1 cellular context compared by ENCODE assay signal in the genomic region with DNA sequence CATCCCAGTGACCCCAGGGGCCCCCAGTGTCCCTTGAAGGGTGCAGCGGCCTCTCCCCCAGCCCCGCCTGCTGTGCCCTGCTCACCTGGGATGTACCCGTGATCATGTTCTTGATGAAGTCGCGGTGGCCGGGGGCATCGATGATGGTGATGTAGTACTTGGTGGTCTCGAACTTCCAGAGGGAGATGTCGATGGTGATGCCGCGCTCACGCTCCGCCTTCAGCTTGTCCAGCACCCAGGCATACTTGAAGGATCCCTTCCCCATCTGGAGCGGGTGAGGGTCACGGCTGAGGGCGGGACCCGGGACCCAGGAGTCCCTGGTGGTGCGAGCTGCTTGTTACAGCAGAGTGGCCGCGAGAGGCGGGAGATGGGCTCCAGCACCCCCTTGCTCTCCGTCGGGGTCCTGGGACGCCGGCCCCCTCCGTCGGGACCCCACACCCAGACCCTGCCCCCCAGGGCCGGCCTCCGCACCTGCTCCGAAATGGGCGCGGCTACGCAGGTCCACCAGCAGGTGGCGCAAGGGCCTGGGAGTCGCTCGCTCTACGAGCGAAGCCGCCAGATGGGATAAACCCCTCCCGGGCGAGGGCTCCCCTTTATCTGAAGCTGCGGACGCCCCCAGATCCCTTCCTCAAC.
A peak's percentile ranks its signal among the peaks of the same experiment; 100 is the strongest.
TF ChIP-seq lines count a peak whose summit lies in the region.

No MANE protein-coding gene starts in this region.

TF ChIP-seq in HepG2, 621 proteins besides CTCF, POLR2A, EP300 and RAD21 (continued from another document and continues in another):
- TF ChIP-seq, protein P1, sequence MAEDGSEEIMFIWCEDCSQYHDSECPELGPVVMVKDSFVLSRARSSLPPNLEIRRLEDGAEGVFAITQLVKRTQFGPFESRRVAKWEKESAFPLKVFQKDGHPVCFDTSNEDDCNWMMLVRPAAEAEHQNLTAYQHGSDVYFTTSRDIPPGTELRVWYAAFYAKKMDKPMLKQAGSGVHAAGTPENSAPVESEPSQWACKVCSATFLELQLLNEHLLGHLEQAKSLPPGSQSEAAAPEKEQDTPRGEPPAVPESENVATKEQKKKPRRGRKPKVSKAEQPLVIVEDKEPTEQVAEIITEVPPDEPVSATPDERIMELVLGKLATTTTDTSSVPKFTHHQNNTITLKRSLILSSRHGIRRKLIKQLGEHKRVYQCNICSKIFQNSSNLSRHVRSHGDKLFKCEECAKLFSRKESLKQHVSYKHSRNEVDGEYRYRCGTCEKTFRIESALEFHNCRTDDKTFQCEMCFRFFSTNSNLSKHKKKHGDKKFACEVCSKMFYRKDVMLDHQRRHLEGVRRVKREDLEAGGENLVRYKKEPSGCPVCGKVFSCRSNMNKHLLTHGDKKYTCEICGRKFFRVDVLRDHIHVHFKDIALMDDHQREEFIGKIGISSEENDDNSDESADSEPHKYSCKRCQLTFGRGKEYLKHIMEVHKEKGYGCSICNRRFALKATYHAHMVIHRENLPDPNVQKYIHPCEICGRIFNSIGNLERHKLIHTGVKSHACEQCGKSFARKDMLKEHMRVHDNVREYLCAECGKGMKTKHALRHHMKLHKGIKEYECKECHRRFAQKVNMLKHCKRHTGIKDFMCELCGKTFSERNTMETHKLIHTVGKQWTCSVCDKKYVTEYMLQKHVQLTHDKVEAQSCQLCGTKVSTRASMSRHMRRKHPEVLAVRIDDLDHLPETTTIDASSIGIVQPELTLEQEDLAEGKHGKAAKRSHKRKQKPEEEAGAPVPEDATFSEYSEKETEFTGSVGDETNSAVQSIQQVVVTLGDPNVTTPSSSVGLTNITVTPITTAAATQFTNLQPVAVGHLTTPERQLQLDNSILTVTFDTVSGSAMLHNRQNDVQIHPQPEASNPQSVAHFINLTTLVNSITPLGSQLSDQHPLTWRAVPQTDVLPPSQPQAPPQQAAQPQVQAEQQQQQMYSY (CRISPR knock-in tag; IDR thresholded peaks at IDR 0.05): no peak
- no peak for TF ChIP-seq ZNF30 (CRISPR knock-in tag; IDR thresholded peaks at IDR 0.05)
- TF ChIP-seq BCL6 (CRISPR knock-in tag; IDR thresholded peaks at IDR 0.05): no peak; the same call in 1 of the 2 replicates
- TF ChIP-seq, protein P2, sequence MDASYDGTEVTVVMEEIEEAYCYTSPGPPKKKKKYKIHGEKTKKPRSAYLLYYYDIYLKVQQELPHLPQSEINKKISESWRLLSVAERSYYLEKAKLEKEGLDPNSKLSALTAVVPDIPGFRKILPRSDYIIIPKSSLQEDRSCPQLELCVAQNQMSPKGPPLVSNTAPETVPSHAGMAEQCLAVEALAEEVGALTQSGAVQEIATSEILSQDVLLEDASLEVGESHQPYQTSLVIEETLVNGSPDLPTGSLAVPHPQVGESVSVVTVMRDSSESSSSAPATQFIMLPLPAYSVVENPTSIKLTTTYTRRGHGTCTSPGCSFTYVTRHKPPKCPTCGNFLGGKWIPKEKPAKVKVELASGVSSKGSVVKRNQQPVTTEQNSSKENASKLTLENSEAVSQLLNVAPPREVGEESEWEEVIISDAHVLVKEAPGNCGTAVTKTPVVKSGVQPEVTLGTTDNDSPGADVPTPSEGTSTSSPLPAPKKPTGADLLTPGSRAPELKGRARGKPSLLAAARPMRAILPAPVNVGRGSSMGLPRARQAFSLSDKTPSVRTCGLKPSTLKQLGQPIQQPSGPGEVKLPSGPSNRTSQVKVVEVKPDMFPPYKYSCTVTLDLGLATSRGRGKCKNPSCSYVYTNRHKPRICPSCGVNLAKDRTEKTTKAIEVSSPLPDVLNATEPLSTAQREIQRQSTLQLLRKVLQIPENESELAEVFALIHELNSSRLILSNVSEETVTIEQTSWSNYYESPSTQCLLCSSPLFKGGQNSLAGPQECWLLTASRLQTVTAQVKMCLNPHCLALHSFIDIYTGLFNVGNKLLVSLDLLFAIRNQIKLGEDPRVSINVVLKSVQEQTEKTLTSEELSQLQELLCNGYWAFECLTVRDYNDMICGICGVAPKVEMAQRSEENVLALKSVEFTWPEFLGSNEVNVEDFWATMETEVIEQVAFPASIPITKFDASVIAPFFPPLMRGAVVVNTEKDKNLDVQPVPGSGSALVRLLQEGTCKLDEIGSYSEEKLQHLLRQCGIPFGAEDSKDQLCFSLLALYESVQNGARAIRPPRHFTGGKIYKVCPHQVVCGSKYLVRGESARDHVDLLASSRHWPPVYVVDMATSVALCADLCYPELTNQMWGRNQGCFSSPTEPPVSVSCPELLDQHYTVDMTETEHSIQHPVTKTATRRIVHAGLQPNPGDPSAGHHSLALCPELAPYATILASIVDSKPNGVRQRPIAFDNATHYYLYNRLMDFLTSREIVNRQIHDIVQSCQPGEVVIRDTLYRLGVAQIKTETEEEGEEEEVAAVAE (CRISPR knock-in tag; IDR thresholded peaks at IDR 0.05; ENCODE audit: borderline replicate concordance): no peak
- TF ChIP-seq, protein P3, sequence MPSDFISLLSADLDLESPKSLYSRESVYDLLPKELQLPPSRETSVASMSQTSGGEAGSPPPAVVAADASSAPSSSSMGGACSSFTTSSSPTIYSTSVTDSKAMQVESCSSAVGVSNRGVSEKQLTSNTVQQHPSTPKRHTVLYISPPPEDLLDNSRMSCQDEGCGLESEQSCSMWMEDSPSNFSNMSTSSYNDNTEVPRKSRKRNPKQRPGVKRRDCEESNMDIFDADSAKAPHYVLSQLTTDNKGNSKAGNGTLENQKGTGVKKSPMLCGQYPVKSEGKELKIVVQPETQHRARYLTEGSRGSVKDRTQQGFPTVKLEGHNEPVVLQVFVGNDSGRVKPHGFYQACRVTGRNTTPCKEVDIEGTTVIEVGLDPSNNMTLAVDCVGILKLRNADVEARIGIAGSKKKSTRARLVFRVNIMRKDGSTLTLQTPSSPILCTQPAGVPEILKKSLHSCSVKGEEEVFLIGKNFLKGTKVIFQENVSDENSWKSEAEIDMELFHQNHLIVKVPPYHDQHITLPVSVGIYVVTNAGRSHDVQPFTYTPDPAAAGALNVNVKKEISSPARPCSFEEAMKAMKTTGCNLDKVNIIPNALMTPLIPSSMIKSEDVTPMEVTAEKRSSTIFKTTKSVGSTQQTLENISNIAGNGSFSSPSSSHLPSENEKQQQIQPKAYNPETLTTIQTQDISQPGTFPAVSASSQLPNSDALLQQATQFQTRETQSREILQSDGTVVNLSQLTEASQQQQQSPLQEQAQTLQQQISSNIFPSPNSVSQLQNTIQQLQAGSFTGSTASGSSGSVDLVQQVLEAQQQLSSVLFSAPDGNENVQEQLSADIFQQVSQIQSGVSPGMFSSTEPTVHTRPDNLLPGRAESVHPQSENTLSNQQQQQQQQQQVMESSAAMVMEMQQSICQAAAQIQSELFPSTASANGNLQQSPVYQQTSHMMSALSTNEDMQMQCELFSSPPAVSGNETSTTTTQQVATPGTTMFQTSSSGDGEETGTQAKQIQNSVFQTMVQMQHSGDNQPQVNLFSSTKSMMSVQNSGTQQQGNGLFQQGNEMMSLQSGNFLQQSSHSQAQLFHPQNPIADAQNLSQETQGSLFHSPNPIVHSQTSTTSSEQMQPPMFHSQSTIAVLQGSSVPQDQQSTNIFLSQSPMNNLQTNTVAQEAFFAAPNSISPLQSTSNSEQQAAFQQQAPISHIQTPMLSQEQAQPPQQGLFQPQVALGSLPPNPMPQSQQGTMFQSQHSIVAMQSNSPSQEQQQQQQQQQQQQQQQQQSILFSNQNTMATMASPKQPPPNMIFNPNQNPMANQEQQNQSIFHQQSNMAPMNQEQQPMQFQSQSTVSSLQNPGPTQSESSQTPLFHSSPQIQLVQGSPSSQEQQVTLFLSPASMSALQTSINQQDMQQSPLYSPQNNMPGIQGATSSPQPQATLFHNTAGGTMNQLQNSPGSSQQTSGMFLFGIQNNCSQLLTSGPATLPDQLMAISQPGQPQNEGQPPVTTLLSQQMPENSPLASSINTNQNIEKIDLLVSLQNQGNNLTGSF (CRISPR knock-in tag; IDR thresholded peaks at IDR 0.05): no peak
- no peak for TF ChIP-seq ZFP62 (CRISPR knock-in tag; IDR thresholded peaks at IDR 0.05)
- no peak for TF ChIP-seq DNMT3B (CRISPR knock-in tag; conservative IDR thresholded peaks at IDR 0.05)
- no peak for TF ChIP-seq HIVEP1 (CRISPR knock-in tag; IDR thresholded peaks at IDR 0.05)
- TF ChIP-seq, protein P4, sequence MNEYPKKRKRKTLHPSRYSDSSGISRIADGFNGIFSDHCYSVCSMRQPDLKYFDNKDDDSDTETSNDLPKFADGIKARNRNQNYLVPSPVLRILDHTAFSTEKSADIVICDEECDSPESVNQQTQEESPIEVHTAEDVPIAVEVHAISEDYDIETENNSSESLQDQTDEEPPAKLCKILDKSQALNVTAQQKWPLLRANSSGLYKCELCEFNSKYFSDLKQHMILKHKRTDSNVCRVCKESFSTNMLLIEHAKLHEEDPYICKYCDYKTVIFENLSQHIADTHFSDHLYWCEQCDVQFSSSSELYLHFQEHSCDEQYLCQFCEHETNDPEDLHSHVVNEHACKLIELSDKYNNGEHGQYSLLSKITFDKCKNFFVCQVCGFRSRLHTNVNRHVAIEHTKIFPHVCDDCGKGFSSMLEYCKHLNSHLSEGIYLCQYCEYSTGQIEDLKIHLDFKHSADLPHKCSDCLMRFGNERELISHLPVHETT (CRISPR knock-in tag; conservative IDR thresholded peaks at IDR 0.05): no peak
- TF ChIP-seq, protein P5, sequence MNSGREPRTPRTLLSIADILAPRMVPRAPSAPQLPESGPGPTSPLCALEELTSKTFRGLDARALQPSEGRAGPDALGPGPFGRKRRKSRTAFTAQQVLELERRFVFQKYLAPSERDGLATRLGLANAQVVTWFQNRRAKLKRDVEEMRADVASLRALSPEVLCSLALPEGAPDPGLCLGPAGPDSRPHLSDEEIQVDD (CRISPR knock-in tag; IDR thresholded peaks at IDR 0.05; ENCODE audit: borderline replicate concordance): no peak
- no peak for TF ChIP-seq RBM39 (IDR thresholded peaks at IDR 0.05; ENCODE audit: low read depth, low read length, poor library complexity, severe bottlenecking)
- TF ChIP-seq HNF4A (CRISPR knock-in tag; IDR thresholded peaks at IDR 0.05): no peak
- no peak for TF ChIP-seq KLF6 (CRISPR knock-in tag; IDR thresholded peaks at IDR 0.05)
- TF ChIP-seq, protein P6, sequence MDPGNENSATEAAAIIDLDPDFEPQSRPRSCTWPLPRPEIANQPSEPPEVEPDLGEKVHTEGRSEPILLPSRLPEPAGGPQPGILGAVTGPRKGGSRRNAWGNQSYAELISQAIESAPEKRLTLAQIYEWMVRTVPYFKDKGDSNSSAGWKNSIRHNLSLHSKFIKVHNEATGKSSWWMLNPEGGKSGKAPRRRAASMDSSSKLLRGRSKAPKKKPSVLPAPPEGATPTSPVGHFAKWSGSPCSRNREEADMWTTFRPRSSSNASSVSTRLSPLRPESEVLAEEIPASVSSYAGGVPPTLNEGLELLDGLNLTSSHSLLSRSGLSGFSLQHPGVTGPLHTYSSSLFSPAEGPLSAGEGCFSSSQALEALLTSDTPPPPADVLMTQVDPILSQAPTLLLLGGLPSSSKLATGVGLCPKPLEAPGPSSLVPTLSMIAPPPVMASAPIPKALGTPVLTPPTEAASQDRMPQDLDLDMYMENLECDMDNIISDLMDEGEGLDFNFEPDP (CRISPR knock-in tag; conservative IDR thresholded peaks at IDR 0.05): no peak
- no peak for TF ChIP-seq TEAD3 (CRISPR knock-in tag; optimal IDR thresholded peaks at IDR 0.05; ENCODE audit: borderline replicate concordance)
- no peak for TF ChIP-seq MBD4 (IDR thresholded peaks at IDR 0.05; ENCODE audit: borderline replicate concordance, low read length)
- no peak for TF ChIP-seq ZKSCAN8 (CRISPR knock-in tag; IDR thresholded peaks at IDR 0.05; ENCODE audit: borderline replicate concordance)
- no peak for TF ChIP-seq NFYB (CRISPR knock-in tag; IDR thresholded peaks at IDR 0.05)
- no peak for TF ChIP-seq ZNF850 (CRISPR knock-in tag; conservative IDR thresholded peaks at IDR 0.05)
- TF ChIP-seq ZBTB42 (CRISPR knock-in tag; IDR thresholded peaks at IDR 0.05): 0 out of 2 replicates have a peak, but pooled peaks have one; percentile 33
- no peak for TF ChIP-seq ZSCAN12 (CRISPR knock-in tag; IDR thresholded peaks at IDR 0.05)
- TF ChIP-seq ZNF713 (CRISPR knock-in tag; IDR thresholded peaks at IDR 0.05): no peak
- TF ChIP-seq ZFP1 (CRISPR knock-in tag; IDR thresholded peaks at IDR 0.05): no peak
- no peak for TF ChIP-seq ZNF615 (CRISPR knock-in tag; IDR thresholded peaks at IDR 0.05; ENCODE audit: borderline replicate concordance)
- no peak for TF ChIP-seq EHMT2 (IDR thresholded peaks at IDR 0.05; ENCODE audit: borderline replicate concordance, low read depth, low read length)
- TF ChIP-seq, protein P7, sequence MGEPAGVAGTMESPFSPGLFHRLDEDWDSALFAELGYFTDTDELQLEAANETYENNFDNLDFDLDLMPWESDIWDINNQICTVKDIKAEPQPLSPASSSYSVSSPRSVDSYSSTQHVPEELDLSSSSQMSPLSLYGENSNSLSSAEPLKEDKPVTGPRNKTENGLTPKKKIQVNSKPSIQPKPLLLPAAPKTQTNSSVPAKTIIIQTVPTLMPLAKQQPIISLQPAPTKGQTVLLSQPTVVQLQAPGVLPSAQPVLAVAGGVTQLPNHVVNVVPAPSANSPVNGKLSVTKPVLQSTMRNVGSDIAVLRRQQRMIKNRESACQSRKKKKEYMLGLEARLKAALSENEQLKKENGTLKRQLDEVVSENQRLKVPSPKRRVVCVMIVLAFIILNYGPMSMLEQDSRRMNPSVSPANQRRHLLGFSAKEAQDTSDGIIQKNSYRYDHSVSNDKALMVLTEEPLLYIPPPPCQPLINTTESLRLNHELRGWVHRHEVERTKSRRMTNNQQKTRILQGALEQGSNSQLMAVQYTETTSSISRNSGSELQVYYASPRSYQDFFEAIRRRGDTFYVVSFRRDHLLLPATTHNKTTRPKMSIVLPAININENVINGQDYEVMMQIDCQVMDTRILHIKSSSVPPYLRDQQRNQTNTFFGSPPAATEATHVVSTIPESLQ (CRISPR knock-in tag; conservative IDR thresholded peaks at IDR 0.05): no peak
- TF ChIP-seq, protein P8, sequence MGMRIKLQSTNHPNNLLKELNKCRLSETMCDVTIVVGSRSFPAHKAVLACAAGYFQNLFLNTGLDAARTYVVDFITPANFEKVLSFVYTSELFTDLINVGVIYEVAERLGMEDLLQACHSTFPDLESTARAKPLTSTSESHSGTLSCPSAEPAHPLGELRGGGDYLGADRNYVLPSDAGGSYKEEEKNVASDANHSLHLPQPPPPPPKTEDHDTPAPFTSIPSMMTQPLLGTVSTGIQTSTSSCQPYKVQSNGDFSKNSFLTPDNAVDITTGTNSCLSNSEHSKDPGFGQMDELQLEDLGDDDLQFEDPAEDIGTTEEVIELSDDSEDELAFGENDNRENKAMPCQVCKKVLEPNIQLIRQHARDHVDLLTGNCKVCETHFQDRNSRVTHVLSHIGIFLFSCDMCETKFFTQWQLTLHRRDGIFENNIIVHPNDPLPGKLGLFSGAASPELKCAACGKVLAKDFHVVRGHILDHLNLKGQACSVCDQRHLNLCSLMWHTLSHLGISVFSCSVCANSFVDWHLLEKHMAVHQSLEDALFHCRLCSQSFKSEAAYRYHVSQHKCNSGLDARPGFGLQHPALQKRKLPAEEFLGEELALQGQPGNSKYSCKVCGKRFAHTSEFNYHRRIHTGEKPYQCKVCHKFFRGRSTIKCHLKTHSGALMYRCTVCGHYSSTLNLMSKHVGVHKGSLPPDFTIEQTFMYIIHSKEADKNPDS (CRISPR knock-in tag; IDR thresholded peaks at IDR 0.05): no peak
- TF ChIP-seq ZNF777 (CRISPR knock-in tag; IDR thresholded peaks at IDR 0.05): no peak
- TF ChIP-seq TBL1XR1 (IDR thresholded peaks at IDR 0.05; ENCODE audit: borderline replicate concordance, low read length, partially characterized antibody): no peak
- TF ChIP-seq ZFYVE20 (CRISPR knock-in tag; IDR thresholded peaks at IDR 0.05; ENCODE audit: borderline replicate concordance, low read depth): no peak
- no peak for TF ChIP-seq ZMAT3 (CRISPR knock-in tag; conservative IDR thresholded peaks at IDR 0.05)
- peak; percentile 96; the same call in 1 of the 2 replicates for TF ChIP-seq EED (CRISPR knock-in tag; IDR thresholded peaks at IDR 0.05)
- no peak for TF ChIP-seq PPARG (CRISPR knock-in tag; conservative IDR thresholded peaks at IDR 0.05)
- TF ChIP-seq PRPF4 (IDR thresholded peaks at IDR 0.05; ENCODE audit: low read depth, low read length, poor library complexity, severe bottlenecking): no peak
- peak; percentile 29 for TF ChIP-seq PTBP1 (IDR thresholded peaks at IDR 0.05; ENCODE audit: low read depth, low read length, poor library complexity, severe bottlenecking)
- no peak for TF ChIP-seq MTA3 (CRISPR knock-in tag; IDR thresholded peaks at IDR 0.05)
- TF ChIP-seq SRY (CRISPR knock-in tag; IDR thresholded peaks at IDR 0.05): 0 out of 2 replicates have a peak, but pooled peaks have one; percentile 48
